ENCODE assay signal across 8 cellular contexts in the genomic region with DNA sequence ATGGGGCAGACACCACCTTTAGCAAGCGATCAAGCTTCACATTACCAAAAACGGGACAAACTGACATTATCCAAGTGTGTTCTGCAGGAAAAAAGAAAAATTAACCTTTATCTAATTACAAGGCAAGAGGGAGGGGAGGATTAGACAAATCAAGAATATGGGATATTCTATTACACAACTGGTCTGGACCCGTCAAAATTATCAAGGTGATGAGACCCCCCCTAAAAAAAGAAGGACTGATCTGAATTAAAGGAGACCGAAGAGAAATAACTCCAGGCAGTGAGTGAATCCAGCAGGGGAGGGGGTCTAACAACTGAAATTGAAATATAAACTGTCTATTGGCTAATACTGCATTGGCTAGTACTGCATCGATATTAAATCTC. TPM values are rescaled to one million over a fixed set of nuclear protein-coding genes. Genes with fewer than 3 reads are reported as not detected.
DNase-seq lines count a peak whose midpoint lies in the region; ATAC-seq, FAIRE-seq and TF ChIP-seq lines count a peak whose summit lies in the region.

No MANE protein-coding gene starts in this region.

- H3K4me3 Mint-ChIP-seq in activated T-helper 17 cell treated with anti-CD3 and anti-CD28 coated beads, Interleukin-2, amount 50 U/mL, for 72 hours: peak overlapping the region; percentile 89

- peak overlapping the region; percentile 89; the same call in 1 of the 2 replicates for H3K9ac ChIP-seq in iPS-20b (ENCODE audit: low read depth, low read length)

- TF ChIP-seq CTCF in stomach (IDR thresholded peaks at IDR 0.05): no peak

- peak; percentile 29 for DNase-seq in DMS79 treated with DMSO at 0.1 percent for 48 hours (lab: John Stamatoyannopoulos, UW)
- DNase-seq in DMS79 (lab: John Stamatoyannopoulos, UW): no peak
- no peak for DNase-seq in stomach
- no peak for DNase-seq in H54 (ENCODE audit: insufficient read length, low spot score)

- no peak for TF ChIP-seq EP300 in stomach (IDR thresholded peaks at IDR 0.05)

- H3K27me3 ChIP-seq in iPS-20b (ENCODE audit: insufficient read depth, low read length): no peaks in the 10 kb centered on the region
- no peaks in the 10 kb centered on the region for H3K27me3 ChIP-seq in stomach

- H3K4me1 ChIP-seq in iPS-20b (ENCODE audit: insufficient read depth, low read length) (no peaks in the 10 kb centered on the region; the same call in 1 of the 2 replicates), stomach (peaks cover 18 to 50% (median 33%) of the 10 kb centered on the region in 4 donors)

- 30 to 35% (median 32%) methylated on average over 5 of the region's 5 CpGs for WGBS in stomach, 5 donors

- H3K27ac Mint-ChIP-seq in activated T-helper 17 cell treated with anti-CD3 and anti-CD28 coated beads, Interleukin-2, amount 50 U/mL, for 72 hours: peak overlapping the region; percentile 96

- no peak for ATAC-seq in activated T-helper 17 cell treated with anti-CD3 and anti-CD28 coated beads, Interleukin-2, amount 50 U/mL, for 72 hours (replicated peaks)
- ATAC-seq in HG02610 (IDR thresholded peaks at IDR 0.05; ENCODE audit: unreplicated experiment) (no peak), GM19463 (IDR thresholded peaks at IDR 0.05; ENCODE audit: unreplicated experiment) (no peak)

- H3K9me3 ChIP-seq in iPS-20b (ENCODE audit: insufficient read depth, low read depth, low read length): no peaks in the 10 kb centered on the region
- H3K9me3 ChIP-seq in stomach: no peaks in the 10 kb centered on the region

- intact Hi-C loops in stomach (cut with DNase I; ENCODE audit: low total_unique reads): no loop called here

- H3K4me3 ChIP-seq in iPS-20b (ENCODE audit: low read length) (peak overlapping the region; percentile 88), stomach (peak overlapping the region; percentile 45 to 62 (median 52))

- H3K27ac ChIP-seq in iPS-20b (ENCODE audit: low read length): no peak overlapping the region
- H3K27ac ChIP-seq in stomach: peak overlapping the region in 4 of 5 donors; percentile 94 to 98 (median 97)

- no peaks in the 10 kb centered on the region for H3K9me3 Mint-ChIP-seq in activated T-helper 17 cell treated with anti-CD3 and anti-CD28 coated beads, Interleukin-2, amount 50 U/mL, for 72 hours

- no peak for FAIRE-seq in H54 (lab: Jason Lieb, UNC)

- peaks cover 43% of the 10 kb centered on the region for H3K36me3 Mint-ChIP-seq in activated T-helper 17 cell treated with anti-CD3 and anti-CD28 coated beads, Interleukin-2, amount 50 U/mL, for 72 hours (ENCODE audit: low read depth)

- no peaks in the 10 kb centered on the region for H3K27me3 Mint-ChIP-seq in activated T-helper 17 cell treated with anti-CD3 and anti-CD28 coated beads, Interleukin-2, amount 50 U/mL, for 72 hours

- TF ChIP-seq POLR2A in stomach (IDR thresholded peaks at IDR 0.05): no peak
- no peak for TF ChIP-seq POLR2A in H54 (IDR thresholded peaks at IDR 0.05; ENCODE audit: low read depth, low read length)

- H3K4me1 Mint-ChIP-seq in activated T-helper 17 cell treated with anti-CD3 and anti-CD28 coated beads, Interleukin-2, amount 50 U/mL, for 72 hours: peaks cover 25% of the 10 kb centered on the region

- H3K36me3 ChIP-seq in iPS-20b (ENCODE audit: insufficient read depth, low read depth, low read length): peaks cover 10% of the 10 kb centered on the region; the same call in 1 of the 2 replicates
- peaks cover 12 to 19% (median 16%) of the 10 kb centered on the region in 4 donors for H3K36me3 ChIP-seq in stomach

RNA-seq across cellular contexts. Expression of gene NUBP1, which starts 0.4 kb away (rescaled TPM):
- 10 to 100 TPM; 32.9 to 46.6 TPM for total RNA-seq in activated T-helper 17 cell treated with anti-CD3 and anti-CD28 coated beads, Interleukin-2, amount 50 U/mL, for 72 hours
- 100 to 1,000 TPM in 1 of 5 donors, 10 to 100 TPM in 3, 1 to 10 TPM in 1; 2.2 to 239 (median 22.8) TPM for total RNA-seq in stomach
- polyA plus RNA-seq in stomach: 10 to 100 TPM; 37.0 to 46.6 (median 41.1) TPM

RNA-seq across cellular contexts. Expression of gene TEKT5, which starts 48.5 kb away (rescaled TPM):
- total RNA-seq in activated T-helper 17 cell treated with anti-CD3 and anti-CD28 coated beads, Interleukin-2, amount 50 U/mL, for 72 hours: 1 to 10 TPM in 1 of 2 donors, under 1 TPM in 1; 0.19 to 2.4 TPM
- total RNA-seq in stomach: 10 to 100 TPM in 1 of 5 donors, 1 to 10 TPM in 2, under 1 TPM in 1, not detected in 1; 0.45 to 22.8 (median 1.6) TPM
- polyA plus RNA-seq in stomach: under 1 TPM in 2 of 3 donors, not detected in 1; 0.28 to 0.62 TPM
